Comparison of ENCODE assay signal across 9 cellular contexts in the genomic region with DNA sequence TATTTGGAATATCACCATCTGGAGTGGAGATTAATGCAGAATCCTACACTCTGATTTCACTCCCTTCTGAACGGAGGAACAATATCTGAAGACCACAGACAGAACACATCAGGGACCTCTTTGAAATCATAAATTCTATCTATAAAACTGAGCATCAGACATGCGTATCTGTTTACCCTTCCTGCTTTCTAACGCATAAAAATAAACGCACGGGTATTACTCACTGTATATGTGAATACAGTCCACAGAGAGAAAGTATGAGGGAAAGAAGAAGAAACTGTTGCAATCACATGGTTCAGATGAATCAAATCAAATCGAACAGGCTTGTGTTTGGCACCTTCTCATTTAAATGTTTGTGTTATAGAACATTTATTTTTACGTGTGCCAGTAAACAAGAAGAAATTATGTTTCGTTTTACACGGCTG.
DNase-seq lines count a peak whose midpoint lies in the region; ATAC-seq and TF ChIP-seq lines count a peak whose summit lies in the region.
"Had no signal": no experiment of that assay in that cellular context is flagged by ENCODE, and none has a peak within 500 bp of the region (broad histone marks: within the 10 kb centered on the region; RNA-seq: fewer than 3 reads in every experiment).

No MANE protein-coding gene starts in this region.

- H3K4me2 ChIP-seq in parathyroid adenoma (ENCODE audit: low read length): peak overlapping the region; percentile 16

- peak overlapping the region; percentile 81 to 87 (median 85) for H3K4me3 Mint-ChIP-seq in CD4-positive, alpha-beta memory T cell
- H3K4me3 Mint-ChIP-seq in effector memory CD8-positive, alpha-beta T cell: peak overlapping the region; percentile 80 to 81

- peak overlapping the region; percentile 88 to 96 (median 90) for H3K27ac Mint-ChIP-seq in CD4-positive, alpha-beta memory T cell
- peak overlapping the region; percentile 66 to 89 for H3K27ac Mint-ChIP-seq in effector memory CD8-positive, alpha-beta T cell

- H2AFZ ChIP-seq in parathyroid adenoma: no peak overlapping the region

- POLR2A ChIA-PET in CD4-positive, alpha-beta memory T cell (lab: Charles Lee; ENCODE audit: partially characterized antibody): interaction anchor here (0.6 to 3.2 kb wide), 5 partner anchors 8 to 222 kb away, joined by 3 to 16 read pairs (median 4); no protein-coding TSS in a partner anchor

- peak in 4 of 5 donors; percentile 8 to 28 (median 20) for DNase-seq in CD4-positive, alpha-beta memory T cell
- DNase-seq in Peyer's patch: no peak
- DNase-seq in effector memory CD8-positive, alpha-beta T cell: no peak
- no peak for DNase-seq in kidney glomerular epithelial cell (lab: John Stamatoyannopoulos, UW)
- DNase-seq in NCI-H69 (lab: John Stamatoyannopoulos, UW): no peak
- DNase-seq: NCI-H2081 had no signal

- H3K4me3 ChIP-seq in CD4-positive, alpha-beta memory T cell (ENCODE audit: low read length in 2 of 2): peak overlapping the region; percentile 15 to 65
- H3K4me3 ChIP-seq in Peyer's patch: peak overlapping the region; percentile 18 to 45 (median 34)
- H3K4me3 ChIP-seq in parathyroid adenoma (ENCODE audit: low read depth, low read length): no peak overlapping the region

- no peaks in the 10 kb centered on the region for H3K79me2 ChIP-seq in parathyroid adenoma

- no peaks in the 10 kb centered on the region for H3K36me3 ChIP-seq in CD4-positive, alpha-beta memory T cell (ENCODE audit: insufficient read depth, low read length)
- no peaks in the 10 kb centered on the region for H3K36me3 ChIP-seq in Peyer's patch
- H3K36me3 ChIP-seq in parathyroid adenoma (ENCODE audit: control insufficient read depth, insufficient read depth, low read length): no peaks in the 10 kb centered on the region

- CTCF ChIA-PET in CD4-positive, alpha-beta memory T cell (lab: Charles Lee; ENCODE audit: partially characterized antibody): interaction anchor here (0.6 to 1.1 kb wide), 3 partner anchors 23 to 226 kb away, joined by 3 read pairs; no protein-coding TSS in a partner anchor

- intact Hi-C loops in CD4-positive, alpha-beta memory T cell (cut with micrococcal nuclease): loop anchor here (1.0 to 2.0 kb wide), 4 partner anchors 8 to 221 kb away; no protein-coding TSS in a partner anchor

- TF ChIP-seq CTCF in Peyer's patch (IDR thresholded peaks at IDR 0.05) (no peak), parathyroid adenoma (IDR thresholded peaks at IDR 0.05) (no peak)

- H3K9me3 ChIP-seq in CD4-positive, alpha-beta memory T cell (ENCODE audit: control insufficient read depth in 1 of 2, low read length in 2 of 2): no peaks in the 10 kb centered on the region
- H3K9me3 ChIP-seq in Peyer's patch: no peaks in the 10 kb centered on the region
- no peaks in the 10 kb centered on the region for H3K9me3 ChIP-seq in parathyroid adenoma (ENCODE audit: control insufficient read depth, low read length)

- H3K27me3 Mint-ChIP-seq in CD4-positive, alpha-beta memory T cell: no peaks in the 10 kb centered on the region
- H3K27me3 Mint-ChIP-seq in effector memory CD8-positive, alpha-beta T cell: peaks cover 5 to 45% of the 10 kb centered on the region in 2 donors

- no peak for TF ChIP-seq POLR2A in Peyer's patch (IDR thresholded peaks at IDR 0.05)

- H3K36me3 Mint-ChIP-seq in CD4-positive, alpha-beta memory T cell: peaks cover 0 to 5% of the 10 kb centered on the region in 2 donors
- peaks cover 4% of the 10 kb centered on the region for H3K36me3 Mint-ChIP-seq in effector memory CD8-positive, alpha-beta T cell (ENCODE audit: insufficient read depth)

- H3K9me3 Mint-ChIP-seq in CD4-positive, alpha-beta memory T cell: no peaks in the 10 kb centered on the region
- H3K9me3 Mint-ChIP-seq in effector memory CD8-positive, alpha-beta T cell: no peaks in the 10 kb centered on the region

- H3K27me3 ChIP-seq in CD4-positive, alpha-beta memory T cell (ENCODE audit: insufficient read depth, low read length): no peaks in the 10 kb centered on the region
- H3K27me3 ChIP-seq in Peyer's patch (no peaks in the 10 kb centered on the region), parathyroid adenoma (ENCODE audit: control insufficient read depth, insufficient read depth, low read length) (no peaks in the 10 kb centered on the region)

- peak; percentile 13 for ATAC-seq in effector memory CD8-positive, alpha-beta T cell (replicated peaks)
- ATAC-seq in HG03025 (IDR thresholded peaks at IDR 0.05; ENCODE audit: low FRiP score, unreplicated experiment): no peak
- no peak for ATAC-seq in GM18498 (IDR thresholded peaks at IDR 0.05; ENCODE audit: unreplicated experiment)

- peaks cover 39% of the 10 kb centered on the region for H3K4me1 ChIP-seq in CD4-positive, alpha-beta memory T cell (ENCODE audit: insufficient read depth, low read length)
- no peaks in the 10 kb centered on the region for H3K4me1 ChIP-seq in Peyer's patch
- no peaks in the 10 kb centered on the region for H3K4me1 ChIP-seq in parathyroid adenoma

- H3K4me1 Mint-ChIP-seq in CD4-positive, alpha-beta memory T cell: peaks cover 28 to 65% (median 45%) of the 10 kb centered on the region in 4 donors
- peaks cover 22 to 38% of the 10 kb centered on the region in 2 donors for H3K4me1 Mint-ChIP-seq in effector memory CD8-positive, alpha-beta T cell (ENCODE audit: low read depth in 2 of 2)

- peak overlapping the region; percentile 60 for H3K27ac ChIP-seq in CD4-positive, alpha-beta memory T cell (ENCODE audit: low read depth, low read length)
- H3K27ac ChIP-seq in Peyer's patch (peak overlapping the region; percentile 43 to 51 (median 48)), parathyroid adenoma (no peak overlapping the region)

- no peak overlapping the region for H3K9ac ChIP-seq in parathyroid adenoma

Comparison
In these comparisons a context has a peak if more than half of its experiments do, and no peak if none do; other contexts are left out.
1. DNase-seq: peak in CD4-positive, alpha-beta memory T cell (4 of 5); none in Peyer's patch (0 of 3), effector memory CD8-positive, alpha-beta T cell (0 of 3), kidney glomerular epithelial cell (single experiment) and NCI-H69 (single experiment).